In genomic region chr16:70697601-70698170, GRCh38 we compare ENCODE assay signal across 12 cellular contexts. TPM values are rescaled to one million over a fixed set of nuclear protein-coding genes. Genes with fewer than 3 reads are reported as not detected.
DNase-seq lines count a peak whose midpoint lies in the region; FAIRE-seq and TF ChIP-seq lines count a peak whose summit lies in the region.
"Had no signal": no experiment of that assay in that cellular context is flagged by ENCODE, and none has a peak within 500 bp of the region (broad histone marks: within the 10 kb centered on the region; RNA-seq: fewer than 3 reads in every experiment).

No MANE protein-coding gene starts in this region.

- H3K9ac ChIP-seq in colonic mucosa (ENCODE audit: low read depth in 2 of 2, low read length in 2 of 2): peak overlapping the region in 1 of 2 donors; percentile 46
- H3K9ac ChIP-seq: KMS-11 had no signal

- H3K4me1 ChIP-seq in osteoblast (ENCODE audit: insufficient read depth, low read length) (peaks cover 47% of the 10 kb centered on the region), colonic mucosa (peaks cover 19% of the 10 kb centered on the region)

- H3K27ac ChIP-seq in osteoblast (ENCODE audit: low read depth, low read length): no peak overlapping the region
- no peak overlapping the region for H3K27ac ChIP-seq in colonic mucosa
- H3K27ac ChIP-seq: KMS-11, right lobe of liver had no signal

- H3K36me3 ChIP-seq in osteoblast (ENCODE audit: insufficient read depth, low read length) (peaks cover 4% of the 10 kb centered on the region), colonic mucosa (no peaks in the 10 kb centered on the region)
- H3K36me3 ChIP-seq: right lobe of liver had no signal

- H3K4me3 ChIP-seq in osteoblast (ENCODE audit: insufficient read depth, low read length): no peak overlapping the region
- H3K4me3 ChIP-seq in colonic mucosa: no peak overlapping the region
- H3K4me3 ChIP-seq: right lobe of liver had no signal

- DNase-seq in AG08395 (ENCODE audit: low spot score): peak; percentile 66
- no peak for DNase-seq in HTR-8/SVneo (ENCODE audit: insufficient read length, low spot score)
- DNase-seq in dedifferentiated amniotic fluid mesenchymal stem cell (ENCODE audit: extremely low spot score): peak; percentile 56
- DNase-seq in osteoblast (ENCODE audit: insufficient read length, low spot score, missing footprints): no peak
- DNase-seq in colonic mucosa: no peak
- DNase-seq in GM19240 (ENCODE audit: insufficient read length, low spot score): no peak
- no peak for DNase-seq in stimulated activated CD4-positive, alpha-beta T cell treated with anti-CD3 and anti-CD28 coated beads, Interleukin-1b, Interleukin-23, amount 100 ng/mL, for 48 hours
- no peak for DNase-seq in NCI-H1092 treated with DMSO at 0.1 percent for 48 hours (lab: John Stamatoyannopoulos, UW)
- DNase-seq: NCI-H82, right lobe of liver had no signal

- H3K27me3 ChIP-seq in osteoblast (ENCODE audit: insufficient read depth, low read length): no peaks in the 10 kb centered on the region
- no peaks in the 10 kb centered on the region for H3K27me3 ChIP-seq in colonic mucosa
- H3K27me3 ChIP-seq: right lobe of liver had no signal

- TF ChIP-seq CTCF in osteoblast (IDR thresholded peaks at IDR 0.05; ENCODE audit: extremely low read depth, low read depth, low read length) (peak; percentile 14), colonic mucosa (IDR thresholded peaks at IDR 0.05) (no peak)

- no peak overlapping the region for H2AFZ ChIP-seq in osteoblast (ENCODE audit: low read length)

- H3K9me3 ChIP-seq in osteoblast (ENCODE audit: low read depth, low read length): no peaks in the 10 kb centered on the region
- no peaks in the 10 kb centered on the region for H3K9me3 ChIP-seq in colonic mucosa
- H3K9me3 ChIP-seq: right lobe of liver had no signal

- intact Hi-C loops in colonic mucosa (cut with DNase I): no loop called here

- FAIRE-seq in HTR-8/SVneo (lab: Jason Lieb, UNC): peak; percentile 68

- H3K4me2 ChIP-seq in osteoblast (ENCODE audit: insufficient read depth, low read length): no peak overlapping the region
- H3K4me2 ChIP-seq: KMS-11 had no signal

- H4K20me1 ChIP-seq in osteoblast (ENCODE audit: insufficient read depth, low read length): no peaks in the 10 kb centered on the region

- peaks cover 6% of the 10 kb centered on the region for H3K79me2 ChIP-seq in osteoblast (ENCODE audit: insufficient read depth, low read length)

RNA-seq across cellular contexts. Expression of gene MTSS2, which starts 11.8 kb away (rescaled TPM):
- total RNA-seq in osteoblast: 54.2 and 56.5 TPM in 2 replicates
- 10 to 100 TPM; 15.5 to 25.3 TPM for total RNA-seq in colonic mucosa

RNA-seq across cellular contexts. Expression of gene IL34, which starts 51.3 kb away (rescaled TPM):
- total RNA-seq in osteoblast: 5.6 and 9.4 TPM in 2 replicates
- total RNA-seq in colonic mucosa: 1 to 10 TPM; 1.1 to 2.8 TPM
- total RNA-seq: T-helper 2 cell treated with Interferon-gamma antibody and Interleukin-4, amounts not matched to agents 100 ng/mL and 5 ng/mL, for 36 hours had no signal

Comparison
In these comparisons a context has a peak if more than half of its experiments do, and no peak if none do; other contexts are left out.
1. DNase-seq: peak in AG08395 (single experiment) and dedifferentiated amniotic fluid mesenchymal stem cell (single experiment); none in HTR-8/SVneo (single experiment), osteoblast (single experiment), colonic mucosa (single experiment), GM19240 (single experiment), stimulated activated CD4-positive, alpha-beta T cell treated with anti-CD3 and anti-CD28 coated beads, Interleukin-1b, Interleukin-23, amount 100 ng/mL, for 48 hours (single experiment) and NCI-H1092 treated with DMSO at 0.1 percent for 48 hours (single experiment).